Comparison of ENCODE assay signal across 1 cellular context in the genomic region with DNA sequence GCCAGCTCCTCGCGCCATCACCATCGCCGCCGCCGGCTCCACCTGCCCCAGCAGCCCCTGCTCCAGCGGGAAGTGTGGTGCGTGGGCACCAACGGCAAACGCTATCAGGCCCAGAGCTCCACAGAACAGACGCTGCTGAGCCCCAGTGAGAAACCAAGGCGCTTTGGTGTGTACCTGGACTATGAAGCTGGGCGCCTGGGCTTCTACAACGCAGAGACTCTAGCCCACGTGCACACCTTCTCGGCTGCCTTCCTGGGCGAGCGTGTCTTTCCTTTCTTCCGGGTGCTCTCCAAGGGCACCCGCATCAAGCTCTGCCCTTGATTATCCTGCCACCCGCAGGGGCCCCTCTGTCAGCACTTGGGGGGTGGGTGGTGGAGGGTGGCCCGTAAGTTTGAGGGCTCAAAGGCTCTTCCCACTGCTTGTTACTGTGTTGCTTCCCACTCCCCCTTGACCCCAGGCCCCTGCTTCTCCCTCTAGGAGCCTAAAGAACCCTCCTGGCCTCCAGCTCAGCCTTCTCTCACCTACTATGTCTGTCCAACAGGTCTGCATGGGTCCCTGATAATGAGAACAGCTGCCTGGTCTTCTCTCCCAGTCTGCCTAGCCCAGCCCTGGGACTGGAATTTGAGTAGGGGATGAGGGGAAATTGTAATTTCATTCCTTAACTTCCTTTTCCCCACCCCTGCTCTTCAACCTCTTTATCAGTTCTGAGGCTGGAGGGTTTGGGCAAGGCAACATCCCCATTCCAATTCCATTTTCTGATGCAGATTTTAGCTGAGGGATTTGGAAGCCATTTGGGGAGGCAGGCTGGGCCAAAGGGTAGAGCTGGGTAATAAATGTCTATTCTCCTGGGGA.
TF ChIP-seq lines count a peak whose summit lies in the region.

No MANE protein-coding gene starts in this region.

TF ChIP-seq in IMR-90, 13 proteins besides CTCF, POLR2A, EP300 and RAD21:
- TF ChIP-seq, protein P1, sequence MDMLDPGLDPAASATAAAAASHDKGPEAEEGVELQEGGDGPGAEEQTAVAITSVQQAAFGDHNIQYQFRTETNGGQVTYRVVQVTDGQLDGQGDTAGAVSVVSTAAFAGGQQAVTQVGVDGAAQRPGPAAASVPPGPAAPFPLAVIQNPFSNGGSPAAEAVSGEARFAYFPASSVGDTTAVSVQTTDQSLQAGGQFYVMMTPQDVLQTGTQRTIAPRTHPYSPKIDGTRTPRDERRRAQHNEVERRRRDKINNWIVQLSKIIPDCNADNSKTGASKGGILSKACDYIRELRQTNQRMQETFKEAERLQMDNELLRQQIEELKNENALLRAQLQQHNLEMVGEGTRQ (IDR thresholded peaks at IDR 0.05; ENCODE audit: low read depth, low read length): no peak
- no peak for TF ChIP-seq CEBPB (IDR thresholded peaks at IDR 0.05; ENCODE audit: low read depth, low read length)
- TF ChIP-seq MXI1 (IDR thresholded peaks at IDR 0.05; ENCODE audit: borderline replicate concordance, low read depth, low read length): no peak
- no peak for TF ChIP-seq MAZ (IDR thresholded peaks at IDR 0.05; ENCODE audit: borderline replicate concordance, low read depth, low read length)
- TF ChIP-seq, protein P2, sequence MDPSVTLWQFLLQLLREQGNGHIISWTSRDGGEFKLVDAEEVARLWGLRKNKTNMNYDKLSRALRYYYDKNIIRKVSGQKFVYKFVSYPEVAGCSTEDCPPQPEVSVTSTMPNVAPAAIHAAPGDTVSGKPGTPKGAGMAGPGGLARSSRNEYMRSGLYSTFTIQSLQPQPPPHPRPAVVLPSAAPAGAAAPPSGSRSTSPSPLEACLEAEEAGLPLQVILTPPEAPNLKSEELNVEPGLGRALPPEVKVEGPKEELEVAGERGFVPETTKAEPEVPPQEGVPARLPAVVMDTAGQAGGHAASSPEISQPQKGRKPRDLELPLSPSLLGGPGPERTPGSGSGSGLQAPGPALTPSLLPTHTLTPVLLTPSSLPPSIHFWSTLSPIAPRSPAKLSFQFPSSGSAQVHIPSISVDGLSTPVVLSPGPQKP (IDR thresholded peaks at IDR 0.05; ENCODE audit: borderline replicate concordance, low read depth, low read length): no peak
- no peak for TF ChIP-seq FOS (IDR thresholded peaks at IDR 0.05; ENCODE audit: low read depth, low read length)
TF ChIP-seq in IMR-90: peak in this region for 0.
